1 cellular context compared by ENCODE assay signal in the genomic region with DNA sequence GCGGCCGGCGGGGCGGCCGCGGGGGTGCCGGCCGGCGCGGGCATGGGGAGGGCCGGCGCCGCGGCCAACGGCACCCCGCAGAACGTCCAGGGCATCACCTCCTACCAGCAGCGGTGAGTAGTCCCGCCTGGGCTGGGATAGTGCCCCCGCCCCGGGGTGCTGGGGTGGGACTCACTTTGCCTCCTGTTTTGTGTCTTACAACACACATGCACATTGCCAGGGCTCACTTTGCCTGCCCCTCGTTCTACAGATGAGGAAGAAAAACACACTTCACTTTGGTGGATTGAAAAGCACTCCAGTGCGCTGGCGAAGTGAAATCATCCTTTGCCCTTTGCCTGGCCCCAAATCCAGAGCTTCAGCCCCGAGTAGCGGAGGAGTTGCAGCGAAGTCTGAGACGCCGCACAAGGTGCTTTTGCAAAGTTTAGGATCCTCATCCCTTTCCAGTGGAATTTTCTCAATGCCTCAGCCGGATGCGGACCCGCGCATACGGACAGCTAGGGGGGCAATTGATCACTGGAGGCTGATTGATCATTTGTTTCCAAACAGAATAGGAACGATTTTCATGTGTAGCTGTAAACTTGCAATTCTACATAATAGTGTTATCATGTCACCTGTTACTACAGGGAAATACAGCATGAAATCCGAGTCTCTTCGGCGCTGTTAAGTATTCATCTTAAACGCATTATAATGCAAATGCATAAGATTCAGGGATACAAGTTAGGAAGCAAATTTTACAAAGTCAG.
TF ChIP-seq lines count a peak whose summit lies in the region.

No MANE protein-coding gene starts in this region.

TF ChIP-seq in IMR-90, 13 proteins besides CTCF, POLR2A, EP300 and RAD21:
- TF ChIP-seq, protein P1, sequence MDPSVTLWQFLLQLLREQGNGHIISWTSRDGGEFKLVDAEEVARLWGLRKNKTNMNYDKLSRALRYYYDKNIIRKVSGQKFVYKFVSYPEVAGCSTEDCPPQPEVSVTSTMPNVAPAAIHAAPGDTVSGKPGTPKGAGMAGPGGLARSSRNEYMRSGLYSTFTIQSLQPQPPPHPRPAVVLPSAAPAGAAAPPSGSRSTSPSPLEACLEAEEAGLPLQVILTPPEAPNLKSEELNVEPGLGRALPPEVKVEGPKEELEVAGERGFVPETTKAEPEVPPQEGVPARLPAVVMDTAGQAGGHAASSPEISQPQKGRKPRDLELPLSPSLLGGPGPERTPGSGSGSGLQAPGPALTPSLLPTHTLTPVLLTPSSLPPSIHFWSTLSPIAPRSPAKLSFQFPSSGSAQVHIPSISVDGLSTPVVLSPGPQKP (IDR thresholded peaks at IDR 0.05; ENCODE audit: borderline replicate concordance, low read depth, low read length) = no peak
- TF ChIP-seq, protein P2, sequence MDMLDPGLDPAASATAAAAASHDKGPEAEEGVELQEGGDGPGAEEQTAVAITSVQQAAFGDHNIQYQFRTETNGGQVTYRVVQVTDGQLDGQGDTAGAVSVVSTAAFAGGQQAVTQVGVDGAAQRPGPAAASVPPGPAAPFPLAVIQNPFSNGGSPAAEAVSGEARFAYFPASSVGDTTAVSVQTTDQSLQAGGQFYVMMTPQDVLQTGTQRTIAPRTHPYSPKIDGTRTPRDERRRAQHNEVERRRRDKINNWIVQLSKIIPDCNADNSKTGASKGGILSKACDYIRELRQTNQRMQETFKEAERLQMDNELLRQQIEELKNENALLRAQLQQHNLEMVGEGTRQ (IDR thresholded peaks at IDR 0.05; ENCODE audit: low read depth, low read length) = no peak
- TF ChIP-seq RCOR1 (IDR thresholded peaks at IDR 0.05; ENCODE audit: insufficient replicate concordance, low read length) (no peak), MAFK (IDR thresholded peaks at IDR 0.05; ENCODE audit: low read depth, low read length) (no peak), NFE2L2 (IDR thresholded peaks at IDR 0.05; ENCODE audit: low read depth, low read length) (no peak), SMC3 (IDR thresholded peaks at IDR 0.05; ENCODE audit: low read depth, low read length) (no peak), RFX5 (IDR thresholded peaks at IDR 0.05; ENCODE audit: low read depth, low read length) (no peak), FOS (IDR thresholded peaks at IDR 0.05; ENCODE audit: low read depth, low read length) (no peak), BHLHE40 (IDR thresholded peaks at IDR 0.05; ENCODE audit: low read depth, low read length) (no peak)
TF ChIP-seq in IMR-90: peak in this region for 0.
